ENCODE assay signal across 22 cellular contexts in genomic region chr3:14801031-14801430, GRCh38. TPM values are rescaled to one million over a fixed set of nuclear protein-coding genes. Genes with fewer than 3 reads are reported as not detected.
DNase-seq lines count a peak whose midpoint lies in the region; ATAC-seq, FAIRE-seq and TF ChIP-seq lines count a peak whose summit lies in the region.
"Had no signal": no experiment of that assay in that cellular context is flagged by ENCODE, and none has a peak within 500 bp of the region (broad histone marks: within the 10 kb centered on the region; RNA-seq: fewer than 3 reads in every experiment).

No MANE protein-coding gene starts in this region.

- H2BK5ac ChIP-seq in neuronal stem cell (ENCODE audit: low read length): no peak overlapping the region

- H2BK15ac ChIP-seq in neuronal stem cell (ENCODE audit: low read length): no peak overlapping the region

- H3K9me3 Mint-ChIP-seq in chondrocyte (ENCODE audit: low read depth) (peaks cover 3% of the 10 kb centered on the region), endodermal cell (peaks cover 4% of the 10 kb centered on the region)

- no peaks in the 10 kb centered on the region for H3K79me1 ChIP-seq in neuronal stem cell (ENCODE audit: low read depth, low read length)

- H3K27ac ChIP-seq in endodermal cell (ENCODE audit: low read depth, low read length): no peak overlapping the region
- no peak overlapping the region for H3K27ac ChIP-seq in HepG2 (ENCODE audit: extremely low read length, insufficient read depth, low read length)
- no peak overlapping the region for H3K27ac ChIP-seq in neuronal stem cell (replicated peaks; ENCODE audit: low read length)
- H3K27ac ChIP-seq: GM23248 had no signal

- no peak overlapping the region for H2BK12ac ChIP-seq in neuronal stem cell (ENCODE audit: low read length)

- H3K9ac ChIP-seq in endodermal cell (ENCODE audit: extremely low read depth, low read length, poor library complexity, severe bottlenecking) (no peak overlapping the region), HepG2 (ENCODE audit: insufficient read depth, low read depth, low read length) (no peak overlapping the region), neuronal stem cell (ENCODE audit: low read depth, low read length, poor library complexity) (no peak overlapping the region)
- H3K9ac ChIP-seq: GM23248 had no signal

- H3K27me3 ChIP-seq in endodermal cell (ENCODE audit: control insufficient read depth, insufficient read depth, low read length, poor library complexity, severe bottlenecking): no peaks in the 10 kb centered on the region
- peaks cover 0 to 8% of the 10 kb centered on the region in 2 experiments; a peak in 2 of 5 replicates for H3K27me3 ChIP-seq in HepG2 (ENCODE audit: control insufficient read depth in 1 of 2, insufficient read depth in 2 of 2, low read length in 2 of 2)
- H3K27me3 ChIP-seq in neuronal stem cell (ENCODE audit: control insufficient read depth in 3 of 3, insufficient read depth in 3 of 3, low read depth in 1 of 3, low read length in 3 of 3): peaks cover 0 to 50% (median 0%) of the 10 kb centered on the region in 3 experiments

- POLR2A ChIA-PET in HepG2 (lab: Yijun Ruan, JAX): interaction anchor here (1.0 kb wide), 1 partner anchor 10 kb away, joined by 3 read pairs; no protein-coding TSS in a partner anchor

- CTCF ChIA-PET in HepG2 (lab: Yijun Ruan, JAX; ENCODE audit: low intra/inter-chr PET ratio, low total read pairs): no interaction called here

- no peak overlapping the region for H3K23ac ChIP-seq in neuronal stem cell (ENCODE audit: low read depth, low read length, poor library complexity)

- no peak overlapping the region for H3K4ac ChIP-seq in neuronal stem cell (ENCODE audit: low read length)

- TF ChIP-seq EP300 in HepG2 (IDR thresholded peaks at IDR 0.05; ENCODE audit: low read depth in 2 of 2, low read length in 2 of 2) (no peak), HepG2 (CRISPR knock-in tag; IDR thresholded peaks at IDR 0.05; ENCODE audit: borderline replicate concordance) (no peak)

- H3K27ac Mint-ChIP-seq in chondrocyte (ENCODE audit: unreplicated experiment) (no peak overlapping the region), endodermal cell (no peak overlapping the region)
- H3K27ac Mint-ChIP-seq: CD4-positive, alpha-beta memory T cell had no signal

- no peaks in the 10 kb centered on the region for H3K4me1 ChIP-seq in endodermal cell (ENCODE audit: control insufficient read depth, insufficient read depth, low read length)
- H3K4me1 ChIP-seq in HepG2 (ENCODE audit: insufficient read depth, low read length): peaks cover 56% of the 10 kb centered on the region
- no peaks in the 10 kb centered on the region for H3K4me1 ChIP-seq in neuronal stem cell (ENCODE audit: control insufficient read depth in 2 of 2, insufficient read depth in 1 of 2, low read depth in 1 of 2, low read length in 2 of 2)

- BruUV-seq in HepG2 (replicated peaks; lab: Mats Ljungman, UMichigan): no TSS peak

- H4K8ac ChIP-seq in neuronal stem cell (ENCODE audit: low read depth, low read length): no peak overlapping the region

- WGBS in endodermal cell (ENCODE audit: insufficient coverage in 1 of 2, insufficient read length in 1 of 2), 2 experiments: 92 to 93% methylated on average over 9 of the region's 9 CpGs
- WGBS in HepG2 (ENCODE audit: low lambda C conversion rate): 59% methylated on average over 6 of the region's 9 CpGs
- WGBS in neuronal stem cell (ENCODE audit: extremely low coverage in 2 of 2, insufficient read length in 2 of 2, insufficient replicate concordance in 1 of 2), 2 donors: no CpG with 5 or more reads among the region's 9 CpGs

- no peak for TF ChIP-seq CTCF in chondrocyte (IDR thresholded peaks at IDR 0.05)
- no peak for TF ChIP-seq CTCF in endodermal cell (conservative IDR thresholded peaks at IDR 0.05)
- no peak for TF ChIP-seq CTCF in HepG2 (CRISPR knock-in tag; IDR thresholded peaks at IDR 0.05)

- no peak overlapping the region for H4K91ac ChIP-seq in neuronal stem cell (ENCODE audit: low read depth, low read length, poor library complexity)

- no peak overlapping the region for H3K14ac ChIP-seq in neuronal stem cell (ENCODE audit: low read length)

- no peaks in the 10 kb centered on the region for H4K20me1 ChIP-seq in HepG2 (ENCODE audit: insufficient read depth, low read length)

- no peak overlapping the region for H2AK5ac ChIP-seq in neuronal stem cell (ENCODE audit: low read depth, low read length)

- ATAC-seq in HepG2 (no peak), sciatic nerve (no peak), HG02884 (IDR thresholded peaks at IDR 0.05; ENCODE audit: unreplicated experiment) (no peak), HG03520 (IDR thresholded peaks at IDR 0.05; ENCODE audit: unreplicated experiment) (no peak)
- ATAC-seq: HCT116 had no signal

- H3K79me2 ChIP-seq in HepG2 (ENCODE audit: insufficient read depth, low read length): no peaks in the 10 kb centered on the region

- H3K36me3 Mint-ChIP-seq in chondrocyte (ENCODE audit: low read depth): no peaks in the 10 kb centered on the region
- H3K36me3 Mint-ChIP-seq in endodermal cell (ENCODE audit: low read depth): no peaks in the 10 kb centered on the region
- H3K36me3 Mint-ChIP-seq: CD4-positive, alpha-beta memory T cell had no signal

- no peak for TF ChIP-seq POLR2A in HepG2 (IDR thresholded peaks at IDR 0.05; ENCODE audit: insufficient read depth in 1 of 2, low read depth in 2 of 2, low read length in 2 of 2)

- H2BK120ac ChIP-seq in neuronal stem cell (ENCODE audit: low read depth, low read length): no peak overlapping the region

- H3K4me1 Mint-ChIP-seq in chondrocyte (ENCODE audit: low read depth) (no peaks in the 10 kb centered on the region), endodermal cell (peaks cover 16% of the 10 kb centered on the region)

- H3K9me3 ChIP-seq in endodermal cell (ENCODE audit: control insufficient read depth, low read length) (no peaks in the 10 kb centered on the region), HepG2 (ENCODE audit: low read length) (no peaks in the 10 kb centered on the region), neuronal stem cell (replicated peaks in 1 of 2; ENCODE audit: control insufficient read depth in 2 of 2, insufficient read depth in 1 of 2, low read depth in 1 of 2, low read length in 2 of 2) (peaks cover 0 to 2% of the 10 kb centered on the region in 2 donors)

- H3K4me2 ChIP-seq in HepG2 (ENCODE audit: low read depth, low read length): no peak overlapping the region
- no peak overlapping the region for H3K4me2 ChIP-seq in neuronal stem cell (ENCODE audit: insufficient read depth, low read length, poor library complexity, severe bottlenecking)

- no peak overlapping the region for H3K4me3 ChIP-seq in endodermal cell (ENCODE audit: low read length)
- H3K4me3 ChIP-seq in HepG2 (replicated peaks in 1 of 3; ENCODE audit: insufficient read depth in 1 of 3, low read depth in 2 of 3, low read length in 3 of 3): no peak overlapping the region
- H3K4me3 ChIP-seq in neuronal stem cell (ENCODE audit: low read length in 2 of 2): no peak overlapping the region
- H3K4me3 ChIP-seq: GM23248 had no signal

- no peak for TF ChIP-seq RAD21 in HepG2 (CRISPR knock-in tag; IDR thresholded peaks at IDR 0.05)

- H3K36me3 ChIP-seq in endodermal cell (ENCODE audit: control insufficient read depth, insufficient read depth, low read length) (no peaks in the 10 kb centered on the region), HepG2 (replicated peaks in 1 of 2; ENCODE audit: control insufficient read depth in 1 of 2, insufficient read depth in 2 of 2, low read length in 2 of 2) (no peaks in the 10 kb centered on the region), neuronal stem cell (replicated peaks in 1 of 2; ENCODE audit: control insufficient read depth in 2 of 2, insufficient read depth in 2 of 2, low read length in 2 of 2) (no peaks in the 10 kb centered on the region)

- no peak overlapping the region for H2AFZ ChIP-seq in HepG2 (ENCODE audit: low read length)
- no peak overlapping the region for H2AFZ ChIP-seq in neuronal stem cell (ENCODE audit: low read length)
- H2AFZ ChIP-seq: GM23248 had no signal

- intact Hi-C loops in HepG2 (cut with micrococcal nuclease; ENCODE audit: unreplicated experiment) (no loop called here), sciatic nerve (cut with DNase I) (no loop called here)

- in situ Hi-C loops in HepG2 (cut with HindIII; ENCODE audit: extremely low pct_ligation_motif_present, low pct_unique_long_range_greater_than_20kb): no loop called here

- FAIRE-seq in HepG2 (lab: Jason Lieb, UNC): no peak
- no peak for FAIRE-seq in HTR-8/SVneo (lab: Jason Lieb, UNC)
- FAIRE-seq: G401.6, GM12892, H1 had no signal

- H3K27me3 Mint-ChIP-seq in chondrocyte (ENCODE audit: low read depth): peaks cover 43% of the 10 kb centered on the region
- H3K27me3 Mint-ChIP-seq in endodermal cell (ENCODE audit: insufficient read depth): peaks cover 5% of the 10 kb centered on the region

- no peak overlapping the region for H3K18ac ChIP-seq in neuronal stem cell (ENCODE audit: low read length)

- H3K4me3 Mint-ChIP-seq in chondrocyte (ENCODE audit: unreplicated experiment) (no peak overlapping the region), endodermal cell (no peak overlapping the region)
- H3K4me3 Mint-ChIP-seq: CD4-positive, alpha-beta memory T cell had no signal

- DNase-seq in chondrocyte (ENCODE audit: low spot score): peak; percentile 26
- DNase-seq in endodermal cell: peak; percentile 10
- no peak for DNase-seq in HepG2 (ENCODE audit: low spot score)
- DNase-seq in sciatic nerve (ENCODE audit: low spot score): peak; percentile 26
- no peak for DNase-seq in neuronal stem cell (ENCODE audit: low spot score)
- no peak for DNase-seq in HTR-8/SVneo (ENCODE audit: insufficient read length, low spot score)
- DNase-seq: C1 segment of cervical spinal cord; CD4-positive, alpha-beta memory T cell; COR-L47; DMS153; DND-41; GM23248; H7 had no signal

RNA-seq across cellular contexts. Expression of gene FGD5, which starts 17.7 kb away (rescaled TPM):
- total RNA-seq in chondrocyte: 0.22 to 0.46 TPM (median 0.28 TPM) in 3 replicates
- total RNA-seq in endodermal cell: 10 to 100 TPM; 15.3 to 17.0 TPM
- 3.0 TPM for polyA plus RNA-seq in endodermal cell (2013, experiment 1 of 2)
- polyA plus RNA-seq in endodermal cell (2013, experiment 2 of 2): 2.2 TPM
- not detected in 2 replicates for total RNA-seq in HepG2 (2016; rRNA removed; fragmentation: Illumina TruSeq; extraction: Trizol)
- not detected in 2 replicates for total RNA-seq in HepG2 (2016; cell fraction: cytosol; rRNA removed; fragmentation: Illumina TruSeq; extraction: Trizol; ENCODE audit: low read depth)
- total RNA-seq in HepG2 (2016; cell fraction: insoluble cytoplasmic fraction; rRNA removed; fragmentation: Illumina TruSeq; extraction: Trizol): not detected in 2 replicates
- not detected in 2 replicates for total RNA-seq in HepG2 (2016; cell fraction: membrane; rRNA removed; fragmentation: Illumina TruSeq; extraction: Trizol)
- total RNA-seq in HepG2 (2016; cell fraction: nucleus; rRNA removed; fragmentation: Illumina TruSeq; extraction: Trizol): not detected in 2 replicates
- polyA plus RNA-seq in HepG2 (2011; rRNA removed): 0.17 TPM in 1 of 2 replicates, not detected in the other
- 0.01 and 0.04 TPM in 2 replicates for polyA plus RNA-seq in HepG2 (2011; cell fraction: cytosol; rRNA removed)
- 0.09 and 0.10 TPM in 2 replicates for polyA plus RNA-seq in HepG2 (2011; cell fraction: nucleus; rRNA removed)
- 0.08 and 0.20 TPM in 2 replicates for polyA plus RNA-seq in HepG2 (2012)
- polyA plus RNA-seq in HepG2 (2016; cell fraction: cytosol; fragmentation: Illumina TruSeq; extraction: Trizol; ENCODE audit: low read depth): not detected in 2 replicates
- polyA plus RNA-seq in HepG2 (2016; cell fraction: insoluble cytoplasmic fraction; fragmentation: Illumina TruSeq; extraction: Trizol; ENCODE audit: low read depth): not detected in 2 replicates
- polyA plus RNA-seq in HepG2 (2016; cell fraction: membrane; fragmentation: Illumina TruSeq; extraction: Trizol; ENCODE audit: low read depth): not detected in 2 replicates
- polyA plus RNA-seq in HepG2 (2016; cell fraction: nucleus; fragmentation: Illumina TruSeq; extraction: Trizol; ENCODE audit: insufficient read depth, low read depth): not detected in 2 replicates
- 0.44 TPM in 1 of 2 replicates, not detected in the other for polyA minus RNA-seq in HepG2 (2011; rRNA and poly(A)+ RNA removed; ENCODE audit: low replicate concordance)
- polyA minus RNA-seq in HepG2 (2011; cell fraction: cytosol; rRNA and poly(A)+ RNA removed): not detected in 2 replicates
- polyA minus RNA-seq in HepG2 (2011; cell fraction: nucleus; rRNA and poly(A)+ RNA removed): 0.25 and 0.39 TPM in 2 replicates
- total RNA-seq in sciatic nerve: 57.4 TPM
- polyA plus RNA-seq in neuronal stem cell (2013, experiment 1 of 2): 0.39 TPM
- polyA plus RNA-seq in neuronal stem cell (2013, experiment 2 of 2): 0.43 TPM
- total RNA-seq: A172, A673, GM23248 had no signal
- polyA plus RNA-seq: BJ; CD4-positive, alpha-beta memory T cell; GM23248 had no signal

Comparison
In these comparisons a context has a peak if more than half of its experiments do, and no peak if none do; other contexts are left out.
1. DNase-seq: peak in chondrocyte (single experiment), endodermal cell (single experiment) and sciatic nerve (single experiment); none in HepG2 (single experiment), neuronal stem cell (single experiment) and HTR-8/SVneo (single experiment).
2. RNA of gene FGD5, which starts 17.7 kb away (total RNA-seq): 57.4 TPM in sciatic nerve (single experiment) and 15.3 to 17.0 TPM in endodermal cell; 0.22 to 0.46 TPM in chondrocyte and not detected in HepG2; every median in the first group is over 10 times any median in the second.